ENCODE assay signal across 1 cellular context in the genomic region with DNA sequence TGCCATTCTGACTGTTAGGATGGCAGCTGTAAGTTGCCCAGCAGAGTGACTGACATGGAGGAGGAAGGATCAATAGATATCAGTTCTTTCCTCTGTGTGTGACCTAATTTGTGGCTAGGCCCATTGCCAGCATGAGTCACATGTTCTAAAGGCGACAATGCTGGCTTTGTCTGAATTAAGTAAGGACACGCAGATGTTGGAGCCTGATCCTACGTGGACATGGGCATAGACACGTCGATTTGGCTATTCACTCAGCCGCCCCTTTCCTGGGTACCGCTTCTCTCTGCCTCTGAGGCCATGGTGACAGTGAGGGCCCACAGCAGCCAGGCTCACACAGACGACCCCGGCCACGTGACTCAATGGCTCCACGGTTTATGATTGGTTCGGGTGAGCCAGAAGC.
TF ChIP-seq lines count a peak whose summit lies in the region.

No MANE protein-coding gene starts in this region.

TF ChIP-seq in HCT116, 20 proteins besides CTCF, POLR2A, EP300 and RAD21 (continued from another document):
- TF ChIP-seq YY1 (IDR thresholded peaks at IDR 0.05; ENCODE audit: extremely low read depth, insufficient replicate concordance, low read depth, low read length) (no peak), CEBPB (IDR thresholded peaks at IDR 0.05; ENCODE audit: low read depth) (no peak)
- TF ChIP-seq, protein P1, sequence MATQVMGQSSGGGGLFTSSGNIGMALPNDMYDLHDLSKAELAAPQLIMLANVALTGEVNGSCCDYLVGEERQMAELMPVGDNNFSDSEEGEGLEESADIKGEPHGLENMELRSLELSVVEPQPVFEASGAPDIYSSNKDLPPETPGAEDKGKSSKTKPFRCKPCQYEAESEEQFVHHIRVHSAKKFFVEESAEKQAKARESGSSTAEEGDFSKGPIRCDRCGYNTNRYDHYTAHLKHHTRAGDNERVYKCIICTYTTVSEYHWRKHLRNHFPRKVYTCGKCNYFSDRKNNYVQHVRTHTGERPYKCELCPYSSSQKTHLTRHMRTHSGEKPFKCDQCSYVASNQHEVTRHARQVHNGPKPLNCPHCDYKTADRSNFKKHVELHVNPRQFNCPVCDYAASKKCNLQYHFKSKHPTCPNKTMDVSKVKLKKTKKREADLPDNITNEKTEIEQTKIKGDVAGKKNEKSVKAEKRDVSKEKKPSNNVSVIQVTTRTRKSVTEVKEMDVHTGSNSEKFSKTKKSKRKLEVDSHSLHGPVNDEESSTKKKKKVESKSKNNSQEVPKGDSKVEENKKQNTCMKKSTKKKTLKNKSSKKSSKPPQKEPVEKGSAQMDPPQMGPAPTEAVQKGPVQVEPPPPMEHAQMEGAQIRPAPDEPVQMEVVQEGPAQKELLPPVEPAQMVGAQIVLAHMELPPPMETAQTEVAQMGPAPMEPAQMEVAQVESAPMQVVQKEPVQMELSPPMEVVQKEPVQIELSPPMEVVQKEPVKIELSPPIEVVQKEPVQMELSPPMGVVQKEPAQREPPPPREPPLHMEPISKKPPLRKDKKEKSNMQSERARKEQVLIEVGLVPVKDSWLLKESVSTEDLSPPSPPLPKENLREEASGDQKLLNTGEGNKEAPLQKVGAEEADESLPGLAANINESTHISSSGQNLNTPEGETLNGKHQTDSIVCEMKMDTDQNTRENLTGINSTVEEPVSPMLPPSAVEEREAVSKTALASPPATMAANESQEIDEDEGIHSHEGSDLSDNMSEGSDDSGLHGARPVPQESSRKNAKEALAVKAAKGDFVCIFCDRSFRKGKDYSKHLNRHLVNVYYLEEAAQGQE (IDR thresholded peaks at IDR 0.05; ENCODE audit: low read depth): no peak
